ENCODE assay signal across 12 cellular contexts in genomic region chr3:17322106-17322793, GRCh38.
DNase-seq lines count a peak whose midpoint lies in the region; ATAC-seq and TF ChIP-seq lines count a peak whose summit lies in the region.
"Had no signal": no experiment of that assay in that cellular context is flagged by ENCODE, and none has a peak within 500 bp of the region (broad histone marks: within the 10 kb centered on the region; RNA-seq: fewer than 3 reads in every experiment).

No MANE protein-coding gene starts in this region.

- intact Hi-C loops in left ventricle myocardium inferior (cut with micrococcal nuclease), result no loop called here

- H3K4me1 Mint-ChIP-seq in CD8-positive, alpha-beta memory T cell, result peaks cover 17 to 28% (median 21%) of the 10 kb centered on the region in 3 donors
- peaks cover 17% of the 10 kb centered on the region for H3K4me1 Mint-ChIP-seq in activated T-helper 17 cell treated with anti-CD3 and anti-CD28 coated beads, Interleukin-2, amount 50 U/mL, for 72 hours

- no peak for TF ChIP-seq CTCF in left ventricle myocardium inferior (IDR thresholded peaks at IDR 0.05; ENCODE audit: borderline replicate concordance)

- H3K27ac Mint-ChIP-seq in CD8-positive, alpha-beta memory T cell, result peak overlapping the region in 6 of 8 donors; percentile 27 to 52 (median 44)
- H3K27ac Mint-ChIP-seq in activated T-helper 17 cell treated with anti-CD3 and anti-CD28 coated beads, Interleukin-2, amount 50 U/mL, for 72 hours, result peak overlapping the region; percentile 60
- H3K27ac Mint-ChIP-seq: activated T-helper 2 cell treated with anti-CD3 and anti-CD28 coated beads, Interferon-gamma antibody, Interleukin-2, Interleukin-4, amounts not matched to agents 10 μg/mL and 5 μg/mL and 100 μg/mL, durations not matched to agents 14 hours and 24 hours and 36 hours had no signal

- no peaks in the 10 kb centered on the region for H3K27me3 Mint-ChIP-seq in CD8-positive, alpha-beta memory T cell
- H3K27me3 Mint-ChIP-seq in activated T-helper 17 cell treated with anti-CD3 and anti-CD28 coated beads, Interleukin-2, amount 50 U/mL, for 72 hours, result no peaks in the 10 kb centered on the region

- no peaks in the 10 kb centered on the region for H3K36me3 ChIP-seq in CD8-positive, alpha-beta memory T cell (ENCODE audit: insufficient read depth, low read length)
- no peaks in the 10 kb centered on the region for H3K36me3 ChIP-seq in left ventricle myocardium inferior

- peaks cover 9% of the 10 kb centered on the region for H3K4me1 ChIP-seq in CD8-positive, alpha-beta memory T cell (ENCODE audit: insufficient read depth, low read length)
- H3K4me1 ChIP-seq in left ventricle myocardium inferior, result peaks cover 16% of the 10 kb centered on the region

- no peak overlapping the region for H3K4me3 ChIP-seq in CD8-positive, alpha-beta memory T cell (ENCODE audit: low read length)
- no peak overlapping the region for H3K4me3 ChIP-seq in left ventricle myocardium inferior

- peaks cover 0 to 4% (median under 1%) of the 10 kb centered on the region in 5 donors for H3K9me3 Mint-ChIP-seq in CD8-positive, alpha-beta memory T cell
- no peaks in the 10 kb centered on the region for H3K9me3 Mint-ChIP-seq in activated T-helper 17 cell treated with anti-CD3 and anti-CD28 coated beads, Interleukin-2, amount 50 U/mL, for 72 hours
- H3K9me3 Mint-ChIP-seq: activated T-helper 2 cell treated with anti-CD3 and anti-CD28 coated beads, Interferon-gamma antibody, Interleukin-2, Interleukin-4, amounts not matched to agents 10 μg/mL and 5 μg/mL and 100 μg/mL, durations not matched to agents 14 hours and 24 hours and 36 hours had no signal

- ATAC-seq in GM18868 (IDR thresholded peaks at IDR 0.05; ENCODE audit: unreplicated experiment), result peak; percentile 64
- peak; percentile 67 for ATAC-seq in HG02885 (IDR thresholded peaks at IDR 0.05; ENCODE audit: poor library complexity, unreplicated experiment)
- peak; percentile 52 for ATAC-seq in activated T-helper 17 cell treated with anti-CD3 and anti-CD28 coated beads, Interleukin-2, amount 50 U/mL, for 72 hours (replicated peaks)
- ATAC-seq: Panc1 had no signal

- H3K27me3 ChIP-seq in CD8-positive, alpha-beta memory T cell (ENCODE audit: insufficient read depth, low read length, poor library complexity, severe bottlenecking), result no peaks in the 10 kb centered on the region
- no peaks in the 10 kb centered on the region for H3K27me3 ChIP-seq in left ventricle myocardium inferior (ENCODE audit: low read depth)

- no peak for DNase-seq in CD8-positive, alpha-beta memory T cell
- DNase-seq in NCI-H1105 treated with DMSO at 0.1 percent for 48 hours (lab: John Stamatoyannopoulos, UW) (no peak), left ventricle myocardium inferior (no peak), NCI-H2171 (lab: John Stamatoyannopoulos, UW) (no peak), T1000 (lab: John Stamatoyannopoulos, UW) (no peak)
- DNase-seq: NCI-H2081 treated with DMSO at 0.1 percent for 48 hours; stimulated activated CD4-positive, alpha-beta T cell treated with anti-CD3 and anti-CD28 coated beads, Interleukin-1b, Interleukin-23, amount 100 ng/mL, for 48 hours had no signal

- no peaks in the 10 kb centered on the region for H3K9me3 ChIP-seq in CD8-positive, alpha-beta memory T cell (ENCODE audit: low read length)
- no peaks in the 10 kb centered on the region for H3K9me3 ChIP-seq in left ventricle myocardium inferior (replicated peaks)

- POLR2A ChIA-PET in CD8-positive, alpha-beta memory T cell (lab: Charles Lee), result no interaction called here

- no peak overlapping the region for H3K27ac ChIP-seq in CD8-positive, alpha-beta memory T cell (ENCODE audit: low read depth, low read length)
- no peak overlapping the region for H3K27ac ChIP-seq in left ventricle myocardium inferior (replicated peaks)

- peak overlapping the region in 6 of 7 donors; percentile 12 to 61 (median 47) for H3K4me3 Mint-ChIP-seq in CD8-positive, alpha-beta memory T cell
- H3K4me3 Mint-ChIP-seq in activated T-helper 17 cell treated with anti-CD3 and anti-CD28 coated beads, Interleukin-2, amount 50 U/mL, for 72 hours, result peak overlapping the region; percentile 42

- peaks cover 6 to 13% (median 12%) of the 10 kb centered on the region in 3 donors for H3K36me3 Mint-ChIP-seq in CD8-positive, alpha-beta memory T cell
- no peaks in the 10 kb centered on the region for H3K36me3 Mint-ChIP-seq in activated T-helper 17 cell treated with anti-CD3 and anti-CD28 coated beads, Interleukin-2, amount 50 U/mL, for 72 hours (ENCODE audit: low read depth)

- CTCF ChIA-PET in CD8-positive, alpha-beta memory T cell (lab: Charles Lee), result no interaction called here
